ENCODE assay signal across 7 cellular contexts in genomic region chr9:77718298-77718640, GRCh38.
A peak's percentile ranks its signal among the peaks of the same experiment; 100 is the strongest.
DNase-seq lines count a peak whose midpoint lies in the region; ATAC-seq, FAIRE-seq and TF ChIP-seq lines count a peak whose summit lies in the region.
"Not testable (repeated sequence)": the region's sequence is repeated elsewhere in the genome, so short reads cannot be mapped to it uniquely, and the experiment has no call there.

No MANE protein-coding gene starts in this region.

- H3K79me2 ChIP-seq in GM23338 (replicated peaks; ENCODE audit: insufficient read depth); astrocyte (ENCODE audit: insufficient read depth, low read length); smooth muscle cell (ENCODE audit: low read depth): not testable (repeated sequence)

- not testable (repeated sequence) for H3K27me3 Mint-ChIP-seq in GM23338 (ENCODE audit: insufficient read depth, low read depth, poor library complexity); activated T-cell treated with anti-CD3 and anti-CD28 coated beads, Interleukin-2, amount 50 U/mL, for 72 hours (ENCODE audit: low read depth); astrocyte (ENCODE audit: low read depth, unreplicated experiment)

- not testable (repeated sequence) for DNase-seq in GM23338 (ENCODE audit: low spot score); RWPE2 (ENCODE audit: low spot score); epithelial cell of prostate (ENCODE audit: low read depth, low spot score); smooth muscle cell (lab: John Stamatoyannopoulos, UW; ENCODE audit: unreplicated experiment)
- peak in 1 of 2 donors; percentile 17 for DNase-seq in activated T-cell treated with anti-CD3 and anti-CD28 coated beads, Interleukin-2, amount 50 U/mL, for 72 hours
- peak; percentile 61 for DNase-seq in astrocyte (ENCODE audit: low read depth)

- WGBS in mesodermal cell (ENCODE audit: insufficient coverage in 2 of 2), 2 experiments, result no CpG with 5 or more reads among the region's 5 CpGs
- 48% methylated on average over 5 of the region's 5 CpGs for WGBS in smooth muscle cell (ENCODE audit: low lambda C conversion rate)

- H3K4me2 ChIP-seq in GM23338 (peak overlapping the region; percentile 37), astrocyte (ENCODE audit: low read length) (peak overlapping the region; percentile 63), smooth muscle cell (peak overlapping the region; percentile 63)

- peaks cover 64% of the 10 kb centered on the region for H3K4me1 Mint-ChIP-seq in GM23338
- peaks cover 55% of the 10 kb centered on the region for H3K4me1 Mint-ChIP-seq in activated T-cell treated with anti-CD3 and anti-CD28 coated beads, Interleukin-2, amount 50 U/mL, for 72 hours (ENCODE audit: low read depth)
- H3K4me1 Mint-ChIP-seq in astrocyte (ENCODE audit: low read depth, unreplicated experiment), result peaks cover 52% of the 10 kb centered on the region

- H3K27ac ChIP-seq in GM23338 (ENCODE audit: low read depth), result peak overlapping the region; percentile 89
- peak overlapping the region; percentile 51 for H3K27ac ChIP-seq in RWPE2 (ENCODE audit: poor library complexity, severe bottlenecking)
- peak overlapping the region; percentile 77 for H3K27ac ChIP-seq in astrocyte (ENCODE audit: low read depth, low read length)
- H3K27ac ChIP-seq in epithelial cell of prostate, result peak overlapping the region; percentile 43
- peak overlapping the region; percentile 39 for H3K27ac ChIP-seq in mesodermal cell (ENCODE audit: low read depth, low read length, severe bottlenecking)
- H3K27ac ChIP-seq in smooth muscle cell (ENCODE audit: low read depth), result peak overlapping the region; percentile 96

- not testable (repeated sequence) for H3K36me3 ChIP-seq in GM23338 (ENCODE audit: insufficient read depth); RWPE2 (ENCODE audit: low read depth); astrocyte (ENCODE audit: insufficient read depth, low read length); mesodermal cell (ENCODE audit: control insufficient read depth, insufficient read depth, low read length); smooth muscle cell (ENCODE audit: low read depth)

- H3K9me3 Mint-ChIP-seq in GM23338; activated T-cell treated with anti-CD3 and anti-CD28 coated beads, Interleukin-2, amount 50 U/mL, for 72 hours; astrocyte (ENCODE audit: unreplicated experiment): not testable (repeated sequence)

- 0 out of 3 replicates have a peak overlapping the region, but pooled peaks have one; percentile 12 for H3K4me3 Mint-ChIP-seq in GM23338
- peak overlapping the region; percentile 45 to 61 for H3K4me3 Mint-ChIP-seq in activated T-cell treated with anti-CD3 and anti-CD28 coated beads, Interleukin-2, amount 50 U/mL, for 72 hours
- not testable (repeated sequence) for H3K4me3 Mint-ChIP-seq in astrocyte (ENCODE audit: unreplicated experiment)

- ATAC-seq in GM23338; RWPE2 (ENCODE audit: low read depth): not testable (repeated sequence)
- peak; percentile 86 to 88 for ATAC-seq in activated T-cell treated with anti-CD3 and anti-CD28 coated beads, Interleukin-2, amount 50 U/mL, for 72 hours (replicated peaks in 1 of 2)

- peak overlapping the region; percentile 24; the same call in 1 of the 2 replicates for H3K4me3 ChIP-seq in GM23338
- not testable (repeated sequence) for H3K4me3 ChIP-seq in RWPE2 (ENCODE audit: severe bottlenecking); astrocyte (ENCODE audit: insufficient read depth, low read depth, low read length); mesodermal cell (ENCODE audit: extremely low read depth, insufficient read depth, low read length, poor library complexity, severe bottlenecking); smooth muscle cell

- not testable (repeated sequence) for H4K20me1 ChIP-seq in GM23338 (replicated peaks; ENCODE audit: insufficient read depth); astrocyte (ENCODE audit: insufficient read depth, low read length); smooth muscle cell (ENCODE audit: low read depth)

- not testable (repeated sequence) for H2AFZ ChIP-seq in GM23338; astrocyte (ENCODE audit: low read depth, low read length); smooth muscle cell (ENCODE audit: low read depth)

- peak; percentile 85 for FAIRE-seq in astrocyte (lab: Jason Lieb, UNC)

- not testable (repeated sequence) for TF ChIP-seq CTCF in GM23338 (conservative IDR thresholded peaks at IDR 0.05; ENCODE audit: low read depth in 2 of 2); RWPE2 (IDR thresholded peaks at IDR 0.05; ENCODE audit: poor library complexity, severe bottlenecking); astrocyte (IDR thresholded peaks at IDR 0.05; ENCODE audit: insufficient read depth, low read depth, low read length); smooth muscle cell (IDR thresholded peaks at IDR 0.05; ENCODE audit: borderline replicate concordance, insufficient read depth, poor library complexity, severe bottlenecking)

- peaks cover 74% of the 10 kb centered on the region for H3K4me1 ChIP-seq in GM23338 (ENCODE audit: insufficient read depth)
- H3K4me1 ChIP-seq in RWPE2 (ENCODE audit: insufficient read depth, poor library complexity, severe bottlenecking), result peaks cover 18% of the 10 kb centered on the region
- peaks cover 43% of the 10 kb centered on the region for H3K4me1 ChIP-seq in astrocyte (ENCODE audit: insufficient read depth, low read length)
- H3K4me1 ChIP-seq in mesodermal cell (ENCODE audit: control insufficient read depth, insufficient read depth, low read length, poor library complexity, severe bottlenecking), result peaks cover 45% of the 10 kb centered on the region
- peaks cover 17% of the 10 kb centered on the region for H3K4me1 ChIP-seq in smooth muscle cell (ENCODE audit: low read depth)

- H3K27ac Mint-ChIP-seq in GM23338, result peak overlapping the region; percentile 97
- peak overlapping the region; percentile 90 for H3K27ac Mint-ChIP-seq in activated T-cell treated with anti-CD3 and anti-CD28 coated beads, Interleukin-2, amount 50 U/mL, for 72 hours
- H3K27ac Mint-ChIP-seq in astrocyte (ENCODE audit: unreplicated experiment), result peak overlapping the region; percentile 64

- not testable (repeated sequence) for H3F3A ChIP-seq in GM23338 (replicated peaks; ENCODE audit: low read depth); smooth muscle cell (ENCODE audit: low read depth)

- peak overlapping the region; percentile 59 for H3K9ac ChIP-seq in astrocyte (ENCODE audit: low read length)
- peak overlapping the region; percentile 66 for H3K9ac ChIP-seq in smooth muscle cell (ENCODE audit: low read depth)

- H3K9me2 ChIP-seq in GM23338 (ENCODE audit: insufficient read depth), result not testable (repeated sequence)

- H3K27me3 ChIP-seq in GM23338 (ENCODE audit: insufficient read depth); RWPE2 (ENCODE audit: insufficient read depth, poor library complexity, severe bottlenecking); astrocyte (ENCODE audit: insufficient read depth, low read length); smooth muscle cell (ENCODE audit: low read depth): not testable (repeated sequence)

- H3K36me3 Mint-ChIP-seq in GM23338 (ENCODE audit: low read depth); activated T-cell treated with anti-CD3 and anti-CD28 coated beads, Interleukin-2, amount 50 U/mL, for 72 hours (ENCODE audit: insufficient read depth in 2 of 2); astrocyte (ENCODE audit: low read depth, unreplicated experiment): not testable (repeated sequence)

- H3K9me3 ChIP-seq in RWPE2 (ENCODE audit: severe bottlenecking); astrocyte (ENCODE audit: insufficient read depth, low read depth, low read length); mesodermal cell (ENCODE audit: control insufficient read depth, low read length); smooth muscle cell (replicated peaks; ENCODE audit: low read depth): not testable (repeated sequence)

Comparison
In these comparisons a context has a peak if more than half of its experiments do, and no peak if none do; other contexts are left out.
1. H3K27ac ChIP-seq: peak in every context shown above with its lines; median percentile 96 in smooth muscle cell; 89 in GM23338; 77 in astrocyte; 51 in RWPE2; 43 in epithelial cell of prostate; 39 in mesodermal cell.